Comparison of ENCODE assay signal across 2 cellular contexts in genomic region chr19:35692010-35692409, GRCh38.
A peak's percentile ranks its signal among the peaks of the same experiment; 100 is the strongest.
TF ChIP-seq lines count a peak whose summit lies in the region.

No MANE protein-coding gene starts in this region.

TF ChIP-seq in HEK293, 187 proteins besides CTCF, POLR2A, EP300 and RAD21:
- TF ChIP-seq KLF7 (tag by site-specific recombination; IDR thresholded peaks at IDR 0.05; ENCODE audit: borderline replicate concordance) (no peak), ZBTB11 (tag by site-specific recombination; conservative IDR thresholded peaks at IDR 0.05; ENCODE audit: low read depth) (no peak), BCL11A (tag by site-specific recombination; IDR thresholded peaks at IDR 0.05; ENCODE audit: low read depth) (0 out of 2 replicates have a peak, but pooled peaks have one; percentile 7)

TF ChIP-seq in K562, 482 proteins besides CTCF, POLR2A, EP300 and RAD21:
- no peak for TF ChIP-seq PURB (CRISPR knock-in tag; IDR thresholded peaks at IDR 0.05; ENCODE audit: low read depth)
- peak; percentile 80 for TF ChIP-seq NFIC (IDR thresholded peaks at IDR 0.05)
- no peak for TF ChIP-seq CHCHD3 (CRISPR knock-in tag; IDR thresholded peaks at IDR 0.05)
